Comparison of ENCODE assay signal across 18 cellular contexts in the genomic region with DNA sequence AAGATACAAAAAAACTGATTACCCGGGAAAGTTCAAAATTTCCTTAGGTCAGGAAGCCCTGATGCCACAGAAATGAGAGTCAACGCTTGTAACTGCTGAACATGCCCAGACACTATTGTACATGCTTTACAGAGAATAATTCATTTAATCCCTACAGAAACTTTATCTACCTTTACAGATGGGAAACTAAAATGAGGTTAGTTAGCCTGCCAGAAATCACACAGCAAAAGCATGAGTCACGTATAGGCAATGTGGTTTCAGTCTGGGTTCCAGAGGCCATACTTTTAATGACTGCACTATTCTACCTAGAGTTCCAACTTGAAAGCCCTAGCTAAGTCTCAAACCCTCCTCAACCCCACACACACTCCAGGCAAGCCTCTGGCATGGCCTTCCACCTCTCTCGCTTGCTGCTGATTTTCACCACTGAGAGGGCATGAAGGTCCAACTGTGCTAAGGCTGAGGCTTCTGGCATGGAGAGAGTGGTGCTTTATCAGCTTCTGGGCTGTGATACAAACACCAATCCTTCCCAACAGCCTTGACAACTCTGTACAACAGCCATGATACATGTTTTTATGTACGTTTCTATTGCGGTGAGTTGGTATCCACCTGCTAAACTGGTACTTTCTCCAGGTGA.
"Had no signal": no experiment of that assay in that cellular context is flagged by ENCODE, and none has a peak within 500 bp of the region (broad histone marks: within the 10 kb centered on the region; RNA-seq: fewer than 3 reads in every experiment).

No MANE protein-coding gene starts in this region.

- H3K4me3 Mint-ChIP-seq: activated CD4-positive, alpha-beta memory T cell treated with anti-CD3 and anti-CD28 coated beads, Interleukin-2, amount 10 ng/mL, durations not matched to agents 7 days and 5 days; activated naive CD8-positive, alpha-beta T cell treated with anti-CD3 and anti-CD28 coated beads for 36 hours; central memory CD8-positive, alpha-beta T cell; immature natural killer cell; naive thymus-derived CD4-positive, alpha-beta T cell; stimulated activated effector memory CD8-positive, alpha-beta T cell treated with anti-CD3 and anti-CD28 coated beads, Interleukin-12 subunit alpha, Interleukin-12 subunit beta, amount 100 ng/mL, for 72 hours had no signal

- H3K4me1 ChIP-seq: ascending aorta, tibial artery, vagina had no signal

- ATAC-seq: left colon; naive thymus-derived CD4-positive, alpha-beta T cell; right cardiac atrium; stimulated activated effector memory CD8-positive, alpha-beta T cell treated with anti-CD3 and anti-CD28 coated beads, Interleukin-12 subunit alpha, Interleukin-12 subunit beta, amount 100 ng/mL, for 72 hours had no signal

- H3K36me3 Mint-ChIP-seq: activated naive CD8-positive, alpha-beta T cell treated with anti-CD3 and anti-CD28 coated beads for 36 hours; immature natural killer cell; naive thymus-derived CD4-positive, alpha-beta T cell; stimulated activated effector memory CD8-positive, alpha-beta T cell treated with anti-CD3 and anti-CD28 coated beads, Interleukin-12 subunit alpha, Interleukin-12 subunit beta, amount 100 ng/mL, for 72 hours had no signal

- H3K36me3 ChIP-seq: ascending aorta, tibial artery, vagina had no signal

- H3K9me3 ChIP-seq: ascending aorta, tibial artery, vagina had no signal

- H3K4me1 Mint-ChIP-seq: activated CD4-positive, alpha-beta memory T cell treated with anti-CD3 and anti-CD28 coated beads, Interleukin-2, amount 10 ng/mL, durations not matched to agents 7 days and 5 days; activated naive CD8-positive, alpha-beta T cell treated with anti-CD3 and anti-CD28 coated beads for 36 hours; central memory CD8-positive, alpha-beta T cell; immature natural killer cell; naive thymus-derived CD4-positive, alpha-beta T cell; stimulated activated effector memory CD8-positive, alpha-beta T cell treated with anti-CD3 and anti-CD28 coated beads, Interleukin-12 subunit alpha, Interleukin-12 subunit beta, amount 100 ng/mL, for 72 hours had no signal

- H3K4me3 ChIP-seq: ascending aorta, lung, tibial artery, vagina had no signal

- FAIRE-seq: small intestine had no signal

- H3K27me3 ChIP-seq: ascending aorta, tibial artery, vagina had no signal

- H3K27ac Mint-ChIP-seq: activated CD4-positive, alpha-beta memory T cell treated with anti-CD3 and anti-CD28 coated beads, Interleukin-2, amount 10 ng/mL, durations not matched to agents 7 days and 5 days; activated naive CD8-positive, alpha-beta T cell treated with anti-CD3 and anti-CD28 coated beads for 36 hours; immature natural killer cell; naive thymus-derived CD4-positive, alpha-beta T cell; stimulated activated effector memory CD8-positive, alpha-beta T cell treated with anti-CD3 and anti-CD28 coated beads, Interleukin-12 subunit alpha, Interleukin-12 subunit beta, amount 100 ng/mL, for 72 hours had no signal

- H3K27ac ChIP-seq: ascending aorta, tibial artery, vagina had no signal

- DNase-seq: activated CD4-positive, alpha-beta memory T cell treated with anti-CD3 and anti-CD28 coated beads, Interleukin-2, amount 10 ng/mL, durations not matched to agents 7 days and 5 days; activated gamma-delta T cell treated with Interleukin-2 at 50 U/mL for 16 hours; activated naive CD8-positive, alpha-beta T cell treated with anti-CD3 and anti-CD28 coated beads for 36 hours; activated T-cell treated with anti-CD3 and anti-CD28 coated beads, Interleukin-2, amount 50 U/mL, for 48 hours; effector memory CD4-positive, alpha-beta T cell; immature natural killer cell; left colon; naive thymus-derived CD4-positive, alpha-beta T cell; posterior cingulate gyrus; right cardiac atrium; small intestine; T-helper 2 cell; tibial artery had no signal

- H3K27me3 Mint-ChIP-seq: activated CD4-positive, alpha-beta memory T cell treated with anti-CD3 and anti-CD28 coated beads, Interleukin-2, amount 10 ng/mL, durations not matched to agents 7 days and 5 days; activated naive CD8-positive, alpha-beta T cell treated with anti-CD3 and anti-CD28 coated beads for 36 hours; central memory CD8-positive, alpha-beta T cell; naive thymus-derived CD4-positive, alpha-beta T cell had no signal
